ENCODE assay signal across 17 cellular contexts in genomic region chr17:64628641-64629040, GRCh38. TPM values are rescaled to one million over a fixed set of nuclear protein-coding genes. Genes with fewer than 3 reads are reported as not detected.
DNase-seq lines count a peak whose midpoint lies in the region; ATAC-seq, FAIRE-seq and TF ChIP-seq lines count a peak whose summit lies in the region.
"Had no signal": no experiment of that assay in that cellular context is flagged by ENCODE, and none has a peak within 500 bp of the region (broad histone marks: within the 10 kb centered on the region; RNA-seq: fewer than 3 reads in every experiment).

No MANE protein-coding gene starts in this region.

- no peaks in the 10 kb centered on the region for H3K9me3 Mint-ChIP-seq in CD4-positive, alpha-beta memory T cell
- H3K9me3 Mint-ChIP-seq: nephron had no signal

- peak in 1 of 5 donors; percentile 3 for DNase-seq in CD4-positive, alpha-beta memory T cell
- DNase-seq in GM13976 (ENCODE audit: low spot score) (peak; percentile 59), K562 (ENCODE audit: extremely low read depth in 1 of 4, low spot score in 3 of 4) (no peak), DMS 273 (lab: John Stamatoyannopoulos, UW; ENCODE audit: unreplicated experiment) (no peak), GOT3 (lab: John Stamatoyannopoulos, UW) (no peak)
- no peak for DNase-seq in stimulated activated naive CD4-positive, alpha-beta T cell treated with Interleukin-2 at 50 U/mL for 16 hours (lab: John Stamatoyannopoulos, UW)
- DNase-seq: activated gamma-delta T cell treated with Interleukin-2 at 50 U/mL for 16 hours; islet precursor cell; Karpas-422; NCI-H2171; small intestine; stimulated activated CD8-positive, alpha-beta memory T cell treated with anti-CD3 and anti-CD28 coated beads, Interleukin-4, amount 100 ng/mL, for 48 hours had no signal

- H3K9me1 ChIP-seq in K562 (ENCODE audit: control insufficient read depth, insufficient read depth, low read length) = no peaks in the 10 kb centered on the region

- H3K9ac ChIP-seq in K562 (ENCODE audit: insufficient read depth in 1 of 2, low read depth in 2 of 2, low read length in 2 of 2) = no peak overlapping the region

- H3K4me3 Mint-ChIP-seq in CD4-positive, alpha-beta memory T cell = peak overlapping the region in 7 of 8 donors; percentile 4 to 68 (median 40)
- H3K4me3 Mint-ChIP-seq: CD14-positive monocyte, nephron had no signal

- TF ChIP-seq POLR2A in K562 (conservative IDR thresholded peaks at IDR 0.05) = no peak

- H3K27ac ChIP-seq in CD4-positive, alpha-beta memory T cell (ENCODE audit: low read depth, low read length) = no peak overlapping the region
- H3K27ac ChIP-seq in K562 (ENCODE audit: extremely low read depth, low read depth, low read length) = no peak overlapping the region

- peaks cover 54% of the 10 kb centered on the region for H3K4me1 ChIP-seq in CD4-positive, alpha-beta memory T cell (ENCODE audit: insufficient read depth, low read length)
- H3K4me1 ChIP-seq in K562 (replicated peaks in 1 of 2; ENCODE audit: control insufficient read depth in 2 of 2, insufficient read depth in 2 of 2, low read length in 2 of 2) = peaks cover 10 to 21% of the 10 kb centered on the region in 2 experiments

- H3K27ac Mint-ChIP-seq in CD4-positive, alpha-beta memory T cell = peak overlapping the region in 5 of 7 donors; percentile 0 to 48 (median 43)
- H3K27ac Mint-ChIP-seq: nephron had no signal

- H3K36me3 ChIP-seq in CD4-positive, alpha-beta memory T cell (ENCODE audit: insufficient read depth, low read length) = no peaks in the 10 kb centered on the region
- no peaks in the 10 kb centered on the region for H3K36me3 ChIP-seq in K562 (ENCODE audit: control insufficient read depth, insufficient read depth, low read length)

- peaks cover 30% of the 10 kb centered on the region; the same call in 2 of the 3 replicates for H3K79me2 ChIP-seq in K562 (ENCODE audit: control insufficient read depth, insufficient read depth, low read length)

- TF ChIP-seq CTCF in GM13976 (IDR thresholded peaks at IDR 0.05; ENCODE audit: borderline replicate concordance, control extremely low read depth, extremely low read depth, insufficient read depth, missing control alignments) (no peak), K562 (IDR thresholded peaks at IDR 0.05 in 2 of 3, conservative IDR thresholded peaks at IDR 0.05 in 1 of 3; ENCODE audit: insufficient read depth in 2 of 3, low read depth in 1 of 3, low read length in 3 of 3) (no peak)

- CTCF ChIA-PET in CD4-positive, alpha-beta memory T cell (lab: Charles Lee; ENCODE audit: partially characterized antibody) = no interaction called here
- CTCF ChIA-PET in K562 (lab: Yijun Ruan, JAX; ENCODE audit: low intra/inter-chr PET ratio) = no interaction called here

- H3K4me1 Mint-ChIP-seq in CD4-positive, alpha-beta memory T cell = peaks cover 41 to 70% (median 59%) of the 10 kb centered on the region in 4 donors

- intact Hi-C loops in CD4-positive, alpha-beta memory T cell (cut with micrococcal nuclease) = no loop called here
- intact Hi-C loops in K562 (cut with micrococcal nuclease) = no loop called here

- no peaks in the 10 kb centered on the region for H4K20me1 ChIP-seq in K562 (replicated peaks; ENCODE audit: control insufficient read depth, insufficient read depth, low read length)

- FAIRE-seq in K562 (lab: Jason Lieb, UNC) = no peak
- FAIRE-seq: RCC 7860, small intestine had no signal

- H3K36me3 Mint-ChIP-seq in CD4-positive, alpha-beta memory T cell = peaks cover 7 to 9% of the 10 kb centered on the region in 2 donors

- H3K27me3 Mint-ChIP-seq in CD4-positive, alpha-beta memory T cell = no peaks in the 10 kb centered on the region

- no peak overlapping the region for H3K4me2 ChIP-seq in K562 (ENCODE audit: insufficient read depth, low read length)

- in situ Hi-C loops in GM13976 (cut with MboI; ENCODE audit: low sequenced_read_pairs, unreplicated experiment) = loop anchor here (25.0 kb wide), 1 partner anchor 316 kb away; no protein-coding TSS in a partner anchor
- in situ Hi-C loops in K562 (cut with MboI) = no loop called here

- no TSS peak for BruUV-seq in K562 (replicated peaks; lab: Mats Ljungman, UMichigan)

- no peak overlapping the region for H2AFZ ChIP-seq in K562 (ENCODE audit: low read depth, low read length)

- H3K4me3 ChIP-seq in CD4-positive, alpha-beta memory T cell (ENCODE audit: low read length in 2 of 2) = no peak overlapping the region
- H3K4me3 ChIP-seq in K562 = no peak overlapping the region

- no peaks in the 10 kb centered on the region for H3K9me3 ChIP-seq in CD4-positive, alpha-beta memory T cell (ENCODE audit: control insufficient read depth in 1 of 2, low read length in 2 of 2)
- H3K9me3 ChIP-seq in K562 (replicated peaks; ENCODE audit: control insufficient read depth, insufficient read depth, low read depth, low read length) = no peaks in the 10 kb centered on the region

- TF ChIP-seq EP300 in K562 (IDR thresholded peaks at IDR 0.05; ENCODE audit: low read length) = no peak

- TF ChIP-seq RAD21 in K562 (CRISPR knock-in tag; conservative IDR thresholded peaks at IDR 0.05 in 1 of 2, IDR thresholded peaks at IDR 0.05 in 1 of 2) = no peak

- POLR2A ChIA-PET in CD4-positive, alpha-beta memory T cell (lab: Charles Lee; ENCODE audit: partially characterized antibody) = no interaction called here
- POLR2A ChIA-PET in K562 (lab: Yijun Ruan, JAX) = interaction anchor here (0.7 to 3.0 kb wide), 3 partner anchors 9 to 207 kb away, joined by 3 to 13 read pairs (median 4); no protein-coding TSS in a partner anchor

- no peaks in the 10 kb centered on the region for H3K27me3 ChIP-seq in CD4-positive, alpha-beta memory T cell (ENCODE audit: insufficient read depth, low read length)
- no peaks in the 10 kb centered on the region for H3K27me3 ChIP-seq in K562 (ENCODE audit: control insufficient read depth in 2 of 2, insufficient read depth in 2 of 2, low read length in 2 of 2)

- 41% methylated on average over 1 of the region's 1 CpG for WGBS in K562 (ENCODE audit: insufficient coverage, low coverage, missing lambda C conversion rate)

- peak; percentile 71 for ATAC-seq in HG02885 (IDR thresholded peaks at IDR 0.05; ENCODE audit: poor library complexity, unreplicated experiment)
- peak; percentile 29 for ATAC-seq in K562
- ATAC-seq in SK-N-SH treated with all-trans-retinoic acid at 6 μM for 48 hours = no peak; the same call in 2 of the 3 replicates

TF ChIP-seq in K562, 482 proteins besides CTCF, POLR2A, EP300 and RAD21 (continues in another document):
- TF ChIP-seq ZBTB5 (IDR thresholded peaks at IDR 0.05) (no peak), ARHGAP35 (IDR thresholded peaks at IDR 0.05; ENCODE audit: partially characterized antibody) (no peak), BRD4 (IDR thresholded peaks at IDR 0.05) (no peak)

TF ChIP-seq in SK-N-SH treated with all-trans-retinoic acid at 6 μM for 48 hours, 23 proteins besides CTCF, POLR2A, EP300 and RAD21 (continues in another document):
- TF ChIP-seq ZFP30 (CRISPR knock-in tag; IDR thresholded peaks at IDR 0.05) (no peak), TCF4 (CRISPR knock-in tag; IDR thresholded peaks at IDR 0.05; ENCODE audit: borderline replicate concordance) (no peak), ZNF565 (CRISPR knock-in tag; conservative IDR thresholded peaks at IDR 0.05; ENCODE audit: low read depth) (no peak), ESRRG (CRISPR knock-in tag; IDR thresholded peaks at IDR 0.05) (no peak), PPARA (CRISPR knock-in tag; IDR thresholded peaks at IDR 0.05; ENCODE audit: borderline replicate concordance) (no peak), RARB (CRISPR knock-in tag; IDR thresholded peaks at IDR 0.05) (no peak), ZFP3 (CRISPR knock-in tag; IDR thresholded peaks at IDR 0.05) (no peak), CSDC2 (CRISPR knock-in tag; IDR thresholded peaks at IDR 0.05) (no peak)

RNA-seq across cellular contexts. Expression of gene SMURF2, which starts 33.5 kb away (rescaled TPM):
- total RNA-seq in CD4-positive, alpha-beta memory T cell = 10 to 100 TPM; 32.8 to 35.0 TPM
- polyA plus RNA-seq in CD4-positive, alpha-beta memory T cell = 1 to 10 TPM; 4.9 to 7.8 TPM
- total RNA-seq in K562 (2011; cell fraction: chromatin; rRNA removed; ENCODE audit: low replicate concordance) = 14.0 and 35.3 TPM in 2 replicates
- total RNA-seq in K562 (2011; cell fraction: nucleolus; rRNA removed) = 6.8 and 8.8 TPM in 2 replicates
- 12.4 and 15.6 TPM in 2 replicates for total RNA-seq in K562 (2011; cell fraction: nucleoplasm; rRNA removed)
- total RNA-seq in K562 (2014; rRNA removed) = 11.6 and 13.0 TPM in 2 replicates
- total RNA-seq in K562 (2014; rRNA removed; fragmentation: Illumina TruSeq; extraction: Trizol) = 20.5 and 22.1 TPM in 2 replicates
- 22.0 and 23.1 TPM in 2 replicates for total RNA-seq in K562 (2015; rRNA removed; fragmentation: Illumina TruSeq; extraction: Trizol)
- 15.2 and 15.7 TPM in 2 replicates for total RNA-seq in K562 (2021)
- polyA plus RNA-seq in K562 (2011; rRNA removed) = 13.3 and 14.8 TPM in 2 replicates
- 3.4 and 7.1 TPM in 2 replicates for polyA plus RNA-seq in K562 (2011; cell fraction: cytosol; rRNA removed)
- polyA plus RNA-seq in K562 (2011; cell fraction: nucleus; rRNA removed) = 11.5 and 13.8 TPM in 2 replicates
- 8.8 and 9.6 TPM in 2 replicates for polyA plus RNA-seq in K562 (2012)
- polyA plus RNA-seq in K562 (2014; fragmentation: Illumina TruSeq; extraction: Trizol) = 15.9 and 16.4 TPM in 2 replicates
- 1 to 10 TPM; 3.8 to 5.0 TPM for polyA plus RNA-seq in K562 (2014; fragmentation: Nextera tagmentation; extraction: Ambion mirVana)
- polyA plus RNA-seq in K562 (2014; rRNA removed) = 9.1 and 11.3 TPM in 2 replicates
- polyA minus RNA-seq in K562 (2011; rRNA and poly(A)+ RNA removed) = 31.6 and 34.3 TPM in 2 replicates
- polyA minus RNA-seq in K562 (2011; cell fraction: cytosol; rRNA and poly(A)+ RNA removed) = 7.8 and 10.6 TPM in 2 replicates
- 5.8 and 19.7 TPM in 2 replicates for polyA minus RNA-seq in K562 (2011; cell fraction: nucleus; rRNA and poly(A)+ RNA removed)
